1 cellular context compared by ENCODE assay signal in the genomic region with DNA sequence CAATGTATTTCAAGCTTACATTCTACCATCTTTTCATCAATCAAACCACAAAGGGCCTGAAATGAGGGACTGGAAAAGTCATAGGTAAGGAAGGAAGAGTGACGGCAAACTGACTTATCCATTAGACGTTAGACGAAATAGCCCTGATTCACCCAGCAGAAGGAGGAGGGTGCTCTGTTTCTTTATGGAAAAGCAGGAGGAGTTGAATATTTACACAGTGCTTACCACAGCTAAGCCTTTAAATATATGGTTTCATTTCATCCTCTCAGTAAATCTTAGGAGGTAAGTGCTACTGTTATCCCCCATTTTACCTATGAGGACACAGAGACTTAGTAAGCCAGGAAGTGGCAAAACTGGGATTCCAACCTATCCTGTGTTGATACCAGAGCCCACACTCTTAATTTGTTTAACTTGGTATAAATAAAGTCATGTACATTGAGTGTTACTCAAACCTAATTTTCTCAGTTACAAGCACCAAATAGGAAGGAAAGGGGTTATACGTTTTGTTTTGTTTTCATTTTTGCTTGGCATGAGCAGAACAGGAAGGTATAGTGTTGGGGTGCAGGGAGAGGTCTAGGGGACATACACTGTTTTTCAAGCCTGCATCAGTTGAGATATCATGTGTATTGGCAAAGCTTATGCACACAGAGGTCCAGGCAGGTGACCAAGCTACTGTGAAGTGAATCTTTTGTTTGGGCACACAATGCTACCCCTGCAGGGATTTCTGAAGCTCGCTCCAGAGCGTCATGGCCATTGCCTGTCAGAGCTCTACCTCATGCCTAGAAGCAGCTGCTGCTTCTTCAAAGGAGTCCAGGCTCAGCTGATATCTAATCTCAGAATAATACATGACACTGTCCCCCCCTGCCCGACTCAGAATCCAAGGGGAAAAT.
TF ChIP-seq lines count a peak whose summit lies in the region.

No MANE protein-coding gene starts in this region.

TF ChIP-seq in HCT116, 20 proteins besides CTCF, POLR2A, EP300 and RAD21 (continued from another document):
- TF ChIP-seq ATF3 (IDR thresholded peaks at IDR 0.05) (no peak), FOSL1 (IDR thresholded peaks at IDR 0.05; ENCODE audit: low read depth) (no peak), CBX3 (IDR thresholded peaks at IDR 0.05; ENCODE audit: low read depth) (no peak), EZH2 (IDR thresholded peaks at IDR 0.05) (no peak), SIN3A (IDR thresholded peaks at IDR 0.05; ENCODE audit: low read depth) (no peak), TCF7L2 (IDR thresholded peaks at IDR 0.05; ENCODE audit: borderline replicate concordance, extremely low read depth, insufficient read depth, insufficient read length) (no peak), ELF1 (IDR thresholded peaks at IDR 0.05; ENCODE audit: borderline replicate concordance, low read depth) (no peak), CEBPB (IDR thresholded peaks at IDR 0.05; ENCODE audit: low read depth) (no peak), POLR2AphosphoS5 (IDR thresholded peaks at IDR 0.05; ENCODE audit: low read depth, low read length) (no peak), ZBTB33 (IDR thresholded peaks at IDR 0.05; ENCODE audit: extremely low read depth, insufficient replicate concordance, low read length) (no peak), ZFX (IDR thresholded peaks at IDR 0.05) (no peak)
